ENCODE assay signal across 8 cellular contexts in the genomic region with DNA sequence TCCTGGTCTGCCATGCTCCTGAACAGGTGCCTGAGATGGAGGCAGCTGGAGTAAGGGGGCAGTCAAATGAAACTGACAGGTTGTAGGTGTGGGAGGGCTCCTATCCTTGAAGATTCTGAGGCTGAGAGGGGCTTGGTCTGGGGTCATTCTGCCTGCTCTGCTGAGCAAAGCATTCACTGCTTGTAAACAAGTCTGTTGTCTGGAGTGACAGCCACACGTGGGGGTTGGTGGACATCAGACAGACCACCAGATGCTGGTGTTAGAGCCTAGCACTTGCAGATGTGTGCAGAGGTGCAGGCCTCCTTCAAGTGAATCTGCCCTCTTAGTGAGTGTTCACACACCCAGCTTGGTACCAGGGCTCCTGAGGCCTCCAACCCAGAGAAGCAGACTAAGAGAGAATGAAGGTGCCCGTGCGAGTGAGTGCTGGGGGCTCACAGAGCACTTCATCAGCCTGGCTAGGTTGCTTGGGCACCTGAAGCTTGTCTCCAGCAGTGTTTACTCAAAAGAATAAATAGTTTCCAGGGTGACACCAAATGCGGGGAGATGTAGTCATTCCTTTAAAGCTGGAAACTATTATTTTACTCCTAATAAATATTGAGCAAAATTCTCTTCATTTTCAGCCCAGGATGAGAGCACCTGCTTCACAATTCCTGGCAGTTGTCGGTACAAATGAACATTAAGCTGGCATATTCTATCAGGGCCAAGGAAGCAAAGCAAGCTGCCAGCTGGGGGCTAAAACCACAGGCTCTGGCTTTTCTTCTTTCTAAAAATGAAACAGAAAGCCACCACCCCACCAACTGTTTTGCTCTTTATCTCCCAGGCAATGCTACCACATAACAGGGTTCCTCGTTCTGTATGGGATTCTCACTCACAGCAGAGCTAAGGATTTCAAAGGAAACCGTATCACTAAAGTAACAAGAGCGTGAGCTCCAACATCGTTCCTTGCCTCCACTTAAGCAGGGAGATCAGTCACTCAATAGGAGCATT.
A peak's percentile ranks its signal among the peaks of the same experiment; 100 is the strongest.
DNase-seq lines count a peak whose midpoint lies in the region; ATAC-seq lines count a peak whose summit lies in the region.

No MANE protein-coding gene starts in this region.

- peaks cover 3% of the 10 kb centered on the region for H3K9me3 Mint-ChIP-seq in activated CD8-positive, alpha-beta memory T cell treated with anti-CD3 and anti-CD28 coated beads, Interleukin-2, amount 10 ng/mL, durations not matched to agents 7 days and 5 days (ENCODE audit: low read depth)

- peaks cover 3% of the 10 kb centered on the region for H3K36me3 Mint-ChIP-seq in activated CD8-positive, alpha-beta memory T cell treated with anti-CD3 and anti-CD28 coated beads, Interleukin-2, amount 10 ng/mL, durations not matched to agents 7 days and 5 days

- H3K4me3 Mint-ChIP-seq in activated CD8-positive, alpha-beta memory T cell treated with anti-CD3 and anti-CD28 coated beads, Interleukin-2, amount 10 ng/mL, durations not matched to agents 7 days and 5 days, result peak overlapping the region; percentile 46

- H3K27ac Mint-ChIP-seq in activated CD8-positive, alpha-beta memory T cell treated with anti-CD3 and anti-CD28 coated beads, Interleukin-2, amount 10 ng/mL, durations not matched to agents 7 days and 5 days, result peak overlapping the region; percentile 84

- no peaks in the 10 kb centered on the region for H3K27me3 Mint-ChIP-seq in activated CD8-positive, alpha-beta memory T cell treated with anti-CD3 and anti-CD28 coated beads, Interleukin-2, amount 10 ng/mL, durations not matched to agents 7 days and 5 days

- CTCF ChIA-PET in activated CD8-positive, alpha-beta memory T cell treated with anti-CD3 and anti-CD28 coated beads, Interleukin-2, amount 10 ng/mL, durations not matched to agents 7 days and 5 days (lab: Charles Lee), result interaction anchor here (0.8 to 1.4 kb wide), 6 partner anchors 20 to 278 kb away, joined by 3 to 5 read pairs (median 4); no protein-coding TSS in a partner anchor

- H3K4me1 Mint-ChIP-seq in activated CD8-positive, alpha-beta memory T cell treated with anti-CD3 and anti-CD28 coated beads, Interleukin-2, amount 10 ng/mL, durations not matched to agents 7 days and 5 days, result peaks cover 25% of the 10 kb centered on the region

- DNase-seq in activated CD8-positive, alpha-beta memory T cell treated with anti-CD3 and anti-CD28 coated beads, Interleukin-2, amount 10 ng/mL, durations not matched to agents 7 days and 5 days, result peak; percentile 77
- no peak for DNase-seq in activated CD8-positive, alpha-beta memory T cell treated with anti-CD3 and anti-CD28 coated beads, Interleukin-2, amount 50 U/mL, for 4 hours
- peak; percentile 90 for DNase-seq in OCI-M1 (lab: John Stamatoyannopoulos, UW)
- DNase-seq in myocyte (ENCODE audit: low read depth), result peak; percentile 75
- no peak for DNase-seq in SK-N-DZ (ENCODE audit: low spot score)

- peak; percentile 88 for ATAC-seq in activated CD8-positive, alpha-beta memory T cell treated with anti-CD3 and anti-CD28 coated beads, Interleukin-2, amount 10 ng/mL, durations not matched to agents 7 days and 5 days
- ATAC-seq in HG02884 (IDR thresholded peaks at IDR 0.05; ENCODE audit: unreplicated experiment) (peak; percentile 93), GM19328 (IDR thresholded peaks at IDR 0.05; ENCODE audit: unreplicated experiment) (no peak), HG03025 (IDR thresholded peaks at IDR 0.05; ENCODE audit: low FRiP score, unreplicated experiment) (no peak)

Comparison
In these comparisons a context has a peak if more than half of its experiments do, and no peak if none do; other contexts are left out.
1. DNase-seq: peak in activated CD8-positive, alpha-beta memory T cell treated with anti-CD3 and anti-CD28 coated beads, Interleukin-2, amount 10 ng/mL, durations not matched to agents 7 days and 5 days (single experiment), OCI-M1 (single experiment) and myocyte (single experiment); none in activated CD8-positive, alpha-beta memory T cell treated with anti-CD3 and anti-CD28 coated beads, Interleukin-2, amount 50 U/mL, for 4 hours (single experiment) and SK-N-DZ (single experiment).
2. ATAC-seq: peak in activated CD8-positive, alpha-beta memory T cell treated with anti-CD3 and anti-CD28 coated beads, Interleukin-2, amount 10 ng/mL, durations not matched to agents 7 days and 5 days (single experiment) and HG02884 (single experiment); none in GM19328 (single experiment) and HG03025 (single experiment).